ENCODE assay signal across 21 cellular contexts in the genomic region with DNA sequence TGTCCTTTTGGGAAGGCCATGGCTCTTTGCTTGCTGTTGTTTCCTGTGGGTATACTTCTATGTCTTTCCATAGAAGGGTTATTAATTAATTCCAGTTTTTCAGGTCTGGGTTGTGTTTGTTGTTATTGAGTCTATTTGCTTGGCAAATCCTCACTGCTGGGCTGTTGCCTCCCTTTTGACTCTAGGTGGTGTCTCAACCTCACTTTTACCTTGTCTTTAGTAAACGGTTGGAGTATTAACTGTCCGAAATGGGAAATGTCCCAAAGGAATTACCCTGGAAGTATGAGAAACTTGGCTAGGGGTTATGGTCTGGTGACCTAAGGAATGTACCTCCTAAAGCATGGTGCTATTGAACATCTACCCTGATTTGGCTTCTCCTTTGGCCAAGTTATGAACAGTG. TPM values are rescaled to one million over a fixed set of nuclear protein-coding genes. Genes with fewer than 3 reads are reported as not detected.
DNase-seq lines count a peak whose midpoint lies in the region; ATAC-seq and TF ChIP-seq lines count a peak whose summit lies in the region.
"Had no signal": no experiment of that assay in that cellular context is flagged by ENCODE, and none has a peak within 500 bp of the region (broad histone marks: within the 10 kb centered on the region; RNA-seq: fewer than 3 reads in every experiment).

No MANE protein-coding gene starts in this region.

- no peak overlapping the region for H3K4me3 Mint-ChIP-seq in GM23338
- no peak overlapping the region for H3K4me3 Mint-ChIP-seq in activated T-cell treated with anti-CD3 and anti-CD28 coated beads, Interleukin-2, amount 50 U/mL, for 4 hours
- H3K4me3 Mint-ChIP-seq: activated naive CD8-positive, alpha-beta T cell treated with anti-CD3 and anti-CD28 coated beads, Interleukin-2, amount 10 ng/mL, durations not matched to agents 7 days and 5 days; brain had no signal

- intact Hi-C loops in PC-3 (cut with micrococcal nuclease) = no loop called here

- H3K4me1 Mint-ChIP-seq in GM23338 = no peaks in the 10 kb centered on the region
- no peaks in the 10 kb centered on the region for H3K4me1 Mint-ChIP-seq in activated T-cell treated with anti-CD3 and anti-CD28 coated beads, Interleukin-2, amount 50 U/mL, for 4 hours (ENCODE audit: low read depth)
- H3K4me1 Mint-ChIP-seq: activated naive CD8-positive, alpha-beta T cell treated with anti-CD3 and anti-CD28 coated beads, Interleukin-2, amount 10 ng/mL, durations not matched to agents 7 days and 5 days; brain had no signal

- H3K36me3 ChIP-seq in GM23338 (ENCODE audit: insufficient read depth) = no peaks in the 10 kb centered on the region
- no peaks in the 10 kb centered on the region for H3K36me3 ChIP-seq in PC-3 (ENCODE audit: low read depth, low read length)
- H3K36me3 ChIP-seq in liver (ENCODE audit: control insufficient read depth in 4 of 4, insufficient read depth in 3 of 4, low read depth in 1 of 4, low read length in 3 of 4) = no peaks in the 10 kb centered on the region
- H3K36me3 ChIP-seq in HAP-1 (replicated peaks) = no peaks in the 10 kb centered on the region
- H3K36me3 ChIP-seq: lower lobe of right lung had no signal

- H3K4me1 ChIP-seq in GM23338 (ENCODE audit: insufficient read depth) (no peaks in the 10 kb centered on the region), PC-3 (ENCODE audit: insufficient read depth, low read length) (no peaks in the 10 kb centered on the region), liver (ENCODE audit: control insufficient read depth in 4 of 4, insufficient read depth in 4 of 4, low read length in 3 of 4) (peaks cover 0 to 3% (median 2%) of the 10 kb centered on the region in 4 donors), HAP-1 (no peaks in the 10 kb centered on the region)
- H3K4me1 ChIP-seq: lower lobe of right lung, tibial artery had no signal

- H3K4me2 ChIP-seq in GM23338 (no peak overlapping the region), PC-3 (ENCODE audit: low read length) (no peak overlapping the region)

- H3K4me3 ChIP-seq in GM23338 (no peak overlapping the region), PC-3 (ENCODE audit: low read length) (no peak overlapping the region), fibroblast of mammary gland (ENCODE audit: control insufficient read depth, low read depth, low read length) (no peak overlapping the region), liver (ENCODE audit: low read depth in 1 of 3, low read length in 3 of 3) (no peak overlapping the region), HAP-1 (no peak overlapping the region)
- H3K4me3 ChIP-seq: GM23248, lower lobe of right lung, SK-N-MC, tibial artery had no signal

- DNase-seq in GM23338 (ENCODE audit: low spot score) (peak; percentile 27), PC-3 (peak; percentile 5), fibroblast of mammary gland (ENCODE audit: low read depth) (peak; percentile 12), pons (ENCODE audit: low spot score) (no peak), HAP-1 (ENCODE audit: low spot score in 2 of 2) (no peak)
- no peak for DNase-seq in activated T-cell treated with anti-CD3 and anti-CD28 coated beads, Interleukin-2, amount 50 U/mL, for 4 hours
- DNase-seq: activated naive CD8-positive, alpha-beta T cell treated with anti-CD3 and anti-CD28 coated beads, Interleukin-2, amount 10 ng/mL, durations not matched to agents 7 days and 5 days; dermis blood vessel endothelial cell; GM23248; lower lobe of right lung; NCI-H748 treated with DMSO at 0.1 percent for 48 hours; stimulated activated CD4-positive, alpha-beta T cell treated with anti-CD3 and anti-CD28 coated beads, Interleukin-2, amount 100 ng/mL, for 24 hours; stimulated activated naive CD4-positive, alpha-beta T cell treated with Interleukin-2 at 50 U/mL for 16 hours; tibial artery had no signal

- BruUV-seq in PC-3 (replicated peaks; lab: Mats Ljungman, UMichigan) = no TSS peak

- H3K9me2 ChIP-seq in GM23338 (ENCODE audit: insufficient read depth) (no peaks in the 10 kb centered on the region), PC-3 (replicated peaks; ENCODE audit: low read length) (no peaks in the 10 kb centered on the region)

- peaks cover 3% of the 10 kb centered on the region; the same call in 1 of the 3 replicates for H3K36me3 Mint-ChIP-seq in GM23338 (ENCODE audit: low read depth)
- H3K36me3 Mint-ChIP-seq in activated T-cell treated with anti-CD3 and anti-CD28 coated beads, Interleukin-2, amount 50 U/mL, for 4 hours (ENCODE audit: insufficient read depth) = peaks cover 56% of the 10 kb centered on the region

- H3K27me3 ChIP-seq in GM23338 (ENCODE audit: insufficient read depth) (no peaks in the 10 kb centered on the region), PC-3 (ENCODE audit: low read length) (no peaks in the 10 kb centered on the region), liver (ENCODE audit: control insufficient read depth in 4 of 4, insufficient read depth in 4 of 4, low read length in 3 of 4) (no peaks in the 10 kb centered on the region), HAP-1 (ENCODE audit: low read depth) (no peaks in the 10 kb centered on the region)
- H3K27me3 ChIP-seq: tibial artery had no signal

- TF ChIP-seq RAD21 in liver (IDR thresholded peaks at IDR 0.05) = peak; percentile 84 to 89

- H3F3A ChIP-seq in GM23338 (replicated peaks; ENCODE audit: low read depth) = no peaks in the 10 kb centered on the region
- H3F3A ChIP-seq in PC-3 (ENCODE audit: low read length, unreplicated experiment) = no peaks in the 10 kb centered on the region

- POLR2A ChIA-PET in PC-3 (lab: Charles Lee; ENCODE audit: unreplicated experiment) = no interaction called here

- H3K27ac ChIP-seq in GM23338 (ENCODE audit: low read depth) = no peak overlapping the region
- H3K27ac ChIP-seq in PC-3 (ENCODE audit: low read length) = no peak overlapping the region
- H3K27ac ChIP-seq in liver (ENCODE audit: low read depth in 1 of 2, low read length in 2 of 2) = no peak overlapping the region
- H3K27ac ChIP-seq: GM23248, lower lobe of right lung, SK-N-MC, tibial artery had no signal

- no peaks in the 10 kb centered on the region for H3K27me3 Mint-ChIP-seq in GM23338 (ENCODE audit: insufficient read depth, low read depth, poor library complexity)
- H3K27me3 Mint-ChIP-seq in activated T-cell treated with anti-CD3 and anti-CD28 coated beads, Interleukin-2, amount 50 U/mL, for 4 hours (ENCODE audit: low read depth) = no peaks in the 10 kb centered on the region
- H3K27me3 Mint-ChIP-seq: activated naive CD8-positive, alpha-beta T cell treated with anti-CD3 and anti-CD28 coated beads, Interleukin-2, amount 10 ng/mL, durations not matched to agents 7 days and 5 days; brain had no signal

- TF ChIP-seq CTCF in GM23338 (conservative IDR thresholded peaks at IDR 0.05; ENCODE audit: low read depth in 2 of 2) (peak; percentile 46 to 60), PC-3 (conservative IDR thresholded peaks at IDR 0.05; ENCODE audit: low read depth, low read length) (no peak; the same call in 1 of the 2 replicates), fibroblast of mammary gland (conservative IDR thresholded peaks at IDR 0.05; ENCODE audit: control insufficient read depth, insufficient read depth, low read depth, low read length) (no peak), liver (IDR thresholded peaks at IDR 0.05; ENCODE audit: low read depth, low read length, missing input control) (peak; percentile 51)

- no peak overlapping the region for H3K9ac ChIP-seq in PC-3 (ENCODE audit: low read length)
- H3K9ac ChIP-seq in liver (ENCODE audit: low read depth in 1 of 2, low read length in 2 of 2) = no peak overlapping the region
- H3K9ac ChIP-seq: GM23248 had no signal

- CTCF ChIA-PET in PC-3 (lab: Charles Lee) = no interaction called here

- H3K27ac Mint-ChIP-seq in GM23338 = no peak overlapping the region
- H3K27ac Mint-ChIP-seq: activated naive CD8-positive, alpha-beta T cell treated with anti-CD3 and anti-CD28 coated beads, Interleukin-2, amount 10 ng/mL, durations not matched to agents 7 days and 5 days; brain had no signal

- H3K79me2 ChIP-seq in GM23338 (replicated peaks; ENCODE audit: insufficient read depth) (no peaks in the 10 kb centered on the region), PC-3 (ENCODE audit: low read length) (no peaks in the 10 kb centered on the region)

- 29% methylated on average over 2 of the region's 2 CpGs for WGBS in liver

- no peaks in the 10 kb centered on the region for H3K9me3 ChIP-seq in PC-3 (ENCODE audit: low read length)
- no peaks in the 10 kb centered on the region for H3K9me3 ChIP-seq in liver (ENCODE audit: control insufficient read depth in 4 of 4, low read length in 3 of 4)
- H3K9me3 ChIP-seq in HAP-1 = no peaks in the 10 kb centered on the region

- H3K9me3 Mint-ChIP-seq in GM23338 = no peaks in the 10 kb centered on the region; the same call in 2 of the 3 replicates
- H3K9me3 Mint-ChIP-seq in activated T-cell treated with anti-CD3 and anti-CD28 coated beads, Interleukin-2, amount 50 U/mL, for 4 hours = peaks cover 16% of the 10 kb centered on the region

- ATAC-seq in GM23338 (no peak), PC-3 (no peak)
- no peak for ATAC-seq in activated T-cell treated with anti-CD3 and anti-CD28 coated beads, Interleukin-2, amount 50 U/mL, for 4 hours
- ATAC-seq: activated CD4-positive, CD25-positive, alpha-beta regulatory T cell treated with anti-CD3 and anti-CD28 coated beads, Interleukin-2, amount 50 U/mL, for 24 hours; lower lobe of right lung had no signal

- in situ Hi-C loops in HAP-1 (cut with MboI; ENCODE audit: low sequenced_read_pairs) = no loop called here

- H4K20me1 ChIP-seq in GM23338 (replicated peaks; ENCODE audit: insufficient read depth) (no peaks in the 10 kb centered on the region), PC-3 (ENCODE audit: low read length) (no peaks in the 10 kb centered on the region)

- no peak overlapping the region for H2AFZ ChIP-seq in GM23338
- no peak overlapping the region for H2AFZ ChIP-seq in PC-3 (ENCODE audit: low read length)
- H2AFZ ChIP-seq: GM23248 had no signal

RNA-seq across cellular contexts. Expression of gene PRH1, which starts 16.7 kb away (rescaled TPM):
- total RNA-seq in GM23338 (2014; rRNA removed; shearing (Covaris generic)) = 8.3 and 19.0 TPM in 2 replicates
- polyA plus RNA-seq in GM23338 (2016; fragmentation: Nextera tagmentation; extraction: Ambion mirVana) = 34.2 and 42.9 TPM in 2 replicates
- 5.7 and 9.5 TPM in 2 replicates for total RNA-seq in PC-3 (2014; rRNA removed)
- total RNA-seq in liver = 10 to 100 TPM in 1 of 2 donors, 1 to 10 TPM in 1; 9.6 to 29.6 TPM
- polyA plus RNA-seq in liver = 10 to 100 TPM in 1 of 2 donors, 1 to 10 TPM in 1; 1.3 to 22.6 TPM
- 10 to 100 TPM in 2 of 3 donors, 1 to 10 TPM in 1; 8.6 to 12.5 (median 10.4) TPM for total RNA-seq in activated T-cell treated with anti-CD3 and anti-CD28 coated beads, Interleukin-2, amount 50 U/mL, for 4 hours

RNA-seq across cellular contexts. Expression of gene PRR4, which starts 18.1 kb away (rescaled TPM):
- 2.1 TPM in 2 replicates for total RNA-seq in GM23338 (2014; rRNA removed; shearing (Covaris generic))
- polyA plus RNA-seq in GM23338 (2016; fragmentation: Nextera tagmentation; extraction: Ambion mirVana) (4.1 and 7.9 TPM in 2 replicates), liver (1 to 10 TPM in 1 of 2 donors, under 1 TPM in 1; 0.65 to 2.2 TPM)
- total RNA-seq in PC-3 (2014; rRNA removed) (3.5 and 9.3 TPM in 2 replicates), liver (1 to 10 TPM in 1 of 2 donors, under 1 TPM in 1; 0.56 to 3.5 TPM)
- total RNA-seq in activated T-cell treated with anti-CD3 and anti-CD28 coated beads, Interleukin-2, amount 50 U/mL, for 4 hours = 1 to 10 TPM in 1 of 3 donors, under 1 TPM in 2; 0.32 to 1.3 (median 0.91) TPM

RNA-seq across cellular contexts. Expression of gene TAS2R10, which starts 41.2 kb away (rescaled TPM):
- total RNA-seq in GM23338 (2014; rRNA removed; shearing (Covaris generic)) = 1.1 and 3.6 TPM in 2 replicates
- polyA plus RNA-seq in GM23338 (2016; fragmentation: Nextera tagmentation; extraction: Ambion mirVana) (0.57 and 0.66 TPM in 2 replicates), liver (under 1 TPM in 1 of 2 donors, not detected in 1; 0.40 TPM)
- total RNA-seq in PC-3 (2014; rRNA removed) (0.44 and 0.58 TPM in 2 replicates), liver (1 to 10 TPM in 1 of 2 donors, under 1 TPM in 1; 0.14 to 3.0 TPM)
- total RNA-seq in activated T-cell treated with anti-CD3 and anti-CD28 coated beads, Interleukin-2, amount 50 U/mL, for 4 hours = under 1 TPM in 2 of 3 donors, not detected in 1; 0.18 to 0.19 TPM
- total RNA-seq: G401, GM23248 had no signal
- polyA plus RNA-seq: GM23248 had no signal

RNA-seq across cellular contexts. Expression of gene TAS2R13, which starts 42.0 kb away (rescaled TPM):
- 3.6 and 6.1 TPM in 2 replicates for total RNA-seq in GM23338 (2014; rRNA removed; shearing (Covaris generic))
- not detected in 2 replicates for polyA plus RNA-seq in GM23338 (2016; fragmentation: Nextera tagmentation; extraction: Ambion mirVana)
- 0.11 and 0.86 TPM in 2 replicates for total RNA-seq in PC-3 (2014; rRNA removed)
- total RNA-seq in liver = 1 to 10 TPM in 1 of 2 donors, under 1 TPM in 1; 0.51 to 6.2 TPM
- under 1 TPM in 1 of 2 donors, not detected in 1; 0.10 TPM for polyA plus RNA-seq in liver
- total RNA-seq in activated T-cell treated with anti-CD3 and anti-CD28 coated beads, Interleukin-2, amount 50 U/mL, for 4 hours = under 1 TPM; 0.19 to 0.26 (median 0.23) TPM
- total RNA-seq: G401 had no signal
- polyA plus RNA-seq: GM23248 had no signal

RNA-seq across cellular contexts. Expression of gene TAS2R9, which starts 57.4 kb away (rescaled TPM):
- total RNA-seq in GM23338 (2014; rRNA removed; shearing (Covaris generic)) = 0.19 TPM in 1 of 2 replicates, not detected in the other
- not detected in 2 replicates for polyA plus RNA-seq in GM23338 (2016; fragmentation: Nextera tagmentation; extraction: Ambion mirVana)
- not detected in 2 replicates for total RNA-seq in PC-3 (2014; rRNA removed)
- total RNA-seq in liver = under 1 TPM in 1 of 2 donors, not detected in 1; 0.33 TPM
- not detected for polyA plus RNA-seq in liver
- not detected for total RNA-seq in activated T-cell treated with anti-CD3 and anti-CD28 coated beads, Interleukin-2, amount 50 U/mL, for 4 hours
- total RNA-seq: dermis blood vessel endothelial cell, G401, GM23248, lower lobe of right lung, myocyte, osteocyte had no signal
- polyA plus RNA-seq: GM23248 had no signal

Comparison
In these comparisons a context has a peak if more than half of its experiments do, and no peak if none do; other contexts are left out.
1. DNase-seq: peak in GM23338 (single experiment), PC-3 (single experiment) and fibroblast of mammary gland (single experiment); none in pons (single experiment), HAP-1 (0 of 2) and activated T-cell treated with anti-CD3 and anti-CD28 coated beads, Interleukin-2, amount 50 U/mL, for 4 hours (single experiment).
2. CTCF ChIP-seq: peak in GM23338 (2 of 2) and liver (single experiment); none in PC-3 (single experiment) and fibroblast of mammary gland (single experiment).